In genomic region chr19:53532362-53532761, GRCh38 we compare ENCODE assay signal across 8 cellular contexts.
"Had no signal": no experiment of that assay in that cellular context is flagged by ENCODE, and none has a peak within 500 bp of the region (broad histone marks: within the 10 kb centered on the region; RNA-seq: fewer than 3 reads in every experiment).

No MANE protein-coding gene starts in this region.

- ATAC-seq: HCT116, K562 had no signal

- H3K4me3 ChIP-seq: HAP-1, K562 had no signal

- DNase-seq: GOT3, H7, IMR-90, KG1 had no signal

- H3K4me1 ChIP-seq: HAP-1 had no signal

- H3K27ac ChIP-seq: HL-60 had no signal

- H3K9me3 ChIP-seq: HAP-1 had no signal
